14 cellular contexts compared by ENCODE assay signal in genomic region chr12:80807640-80808288, GRCh38.
DNase-seq lines count a peak whose midpoint lies in the region; ATAC-seq and TF ChIP-seq lines count a peak whose summit lies in the region.
"Had no signal": no experiment of that assay in that cellular context is flagged by ENCODE, and none has a peak within 500 bp of the region (broad histone marks: within the 10 kb centered on the region; RNA-seq: fewer than 3 reads in every experiment).

No MANE protein-coding gene starts in this region.

- ATAC-seq in GM18870 (IDR thresholded peaks at IDR 0.05; ENCODE audit: unreplicated experiment) (peak; percentile 87), GM21619 (IDR thresholded peaks at IDR 0.05; ENCODE audit: unreplicated experiment) (peak; percentile 89), HG03135 (IDR thresholded peaks at IDR 0.05; ENCODE audit: unreplicated experiment) (peak; percentile 86)
- ATAC-seq: naive thymus-derived CD4-positive, alpha-beta T cell; stimulated activated naive CD8-positive, alpha-beta T cell treated with anti-CD3 and anti-CD28 coated beads, Interleukin-15, amount 100 ng/mL, for 72 hours; T-helper 17 cell had no signal

- no peaks in the 10 kb centered on the region for H3K27me3 Mint-ChIP-seq in nephron progenitor cell (ENCODE audit: low read depth, poor library complexity)
- H3K27me3 Mint-ChIP-seq in activated T-helper 2 cell treated with anti-CD3 and anti-CD28 coated beads, Interferon-gamma antibody, Interleukin-2, Interleukin-4, amounts not matched to agents 10 μg/mL and 5 μg/mL and 100 μg/mL, durations not matched to agents 14 hours and 24 hours and 36 hours (ENCODE audit: low read depth), result no peaks in the 10 kb centered on the region
- H3K27me3 Mint-ChIP-seq: naive thymus-derived CD4-positive, alpha-beta T cell; stimulated activated naive CD8-positive, alpha-beta T cell treated with anti-CD3 and anti-CD28 coated beads, Interleukin-15, amount 100 ng/mL, for 72 hours; T-helper 17 cell had no signal

- no peak overlapping the region for H3K9ac ChIP-seq in OCI-LY3 (ENCODE audit: low read length)

- 0 out of 2 replicates have a peak overlapping the region, but pooled peaks have one; percentile 31 for H2AFZ ChIP-seq in OCI-LY3 (ENCODE audit: low read depth, low read length)

- no peak overlapping the region for H3K27ac Mint-ChIP-seq in nephron progenitor cell
- no peak overlapping the region for H3K27ac Mint-ChIP-seq in activated T-helper 2 cell treated with anti-CD3 and anti-CD28 coated beads, Interferon-gamma antibody, Interleukin-2, Interleukin-4, amounts not matched to agents 10 μg/mL and 5 μg/mL and 100 μg/mL, durations not matched to agents 14 hours and 24 hours and 36 hours
- H3K27ac Mint-ChIP-seq: naive thymus-derived CD4-positive, alpha-beta T cell; stimulated activated naive CD8-positive, alpha-beta T cell treated with anti-CD3 and anti-CD28 coated beads, Interleukin-15, amount 100 ng/mL, for 72 hours; T-helper 17 cell had no signal

- no peaks in the 10 kb centered on the region for H3K27me3 ChIP-seq in OCI-LY3 (ENCODE audit: low read depth, low read length)

- peaks cover 7% of the 10 kb centered on the region for H3K4me1 ChIP-seq in OCI-LY3 (ENCODE audit: low read length)
- H3K4me1 ChIP-seq: Caco-2 had no signal

- H4K20me1 ChIP-seq in OCI-LY3 (ENCODE audit: insufficient read depth, low read length), result no peaks in the 10 kb centered on the region

- H3K4me3 Mint-ChIP-seq in nephron progenitor cell, result no peak overlapping the region
- H3K4me3 Mint-ChIP-seq in activated T-helper 2 cell treated with anti-CD3 and anti-CD28 coated beads, Interferon-gamma antibody, Interleukin-2, Interleukin-4, amounts not matched to agents 10 μg/mL and 5 μg/mL and 100 μg/mL, durations not matched to agents 14 hours and 24 hours and 36 hours (ENCODE audit: low read depth), result no peak overlapping the region
- H3K4me3 Mint-ChIP-seq: naive thymus-derived CD4-positive, alpha-beta T cell; stimulated activated naive CD8-positive, alpha-beta T cell treated with anti-CD3 and anti-CD28 coated beads, Interleukin-15, amount 100 ng/mL, for 72 hours; T-helper 17 cell had no signal

- DNase-seq in nephron progenitor cell (no peak), NCI-H146 (lab: John Stamatoyannopoulos, UW) (no peak)
- no peak for DNase-seq in stimulated activated CD4-positive, alpha-beta T cell treated with anti-CD3 and anti-CD28 coated beads, Interleukin-2, amount 100 ng/mL, for 24 hours
- DNase-seq in activated T-helper 2 cell treated with anti-CD3 and anti-CD28 coated beads, Interferon-gamma antibody, Interleukin-2, Interleukin-4, amounts not matched to agents 10 μg/mL and 5 μg/mL and 100 μg/mL, durations not matched to agents 14 hours and 24 hours and 36 hours (ENCODE audit: low spot score), result no peak
- DNase-seq: Caco-2; Kasumi-1; naive thymus-derived CD4-positive, alpha-beta T cell; NCI-H748 treated with DMSO at 0.1 percent for 48 hours; stimulated activated naive CD8-positive, alpha-beta T cell treated with anti-CD3 and anti-CD28 coated beads, Interleukin-15, amount 100 ng/mL, for 72 hours; T-helper 17 cell had no signal

- no peak for TF ChIP-seq CTCF in OCI-LY3 (IDR thresholded peaks at IDR 0.05; ENCODE audit: low read depth, low read length)
- no peak for TF ChIP-seq CTCF in nephron progenitor cell (IDR thresholded peaks at IDR 0.05)

- H3K4me2 ChIP-seq in OCI-LY3 (ENCODE audit: low read length), result no peak overlapping the region

- no peak overlapping the region for H3K27ac ChIP-seq in OCI-LY3 (ENCODE audit: low read length)

- no peak overlapping the region for H3K4me3 ChIP-seq in OCI-LY3 (ENCODE audit: low read length)

- H3K79me2 ChIP-seq in OCI-LY3 (ENCODE audit: low read length), result no peaks in the 10 kb centered on the region

- no peaks in the 10 kb centered on the region for H3K9me3 Mint-ChIP-seq in nephron progenitor cell
- no peaks in the 10 kb centered on the region for H3K9me3 Mint-ChIP-seq in activated T-helper 2 cell treated with anti-CD3 and anti-CD28 coated beads, Interferon-gamma antibody, Interleukin-2, Interleukin-4, amounts not matched to agents 10 μg/mL and 5 μg/mL and 100 μg/mL, durations not matched to agents 14 hours and 24 hours and 36 hours

- H3K9me3 ChIP-seq in OCI-LY3 (ENCODE audit: insufficient read depth, low read length), result no peaks in the 10 kb centered on the region
- H3K9me3 ChIP-seq: Caco-2 had no signal

- peaks cover 14% of the 10 kb centered on the region for H3K36me3 Mint-ChIP-seq in nephron progenitor cell (ENCODE audit: low read depth)
- no peaks in the 10 kb centered on the region for H3K36me3 Mint-ChIP-seq in activated T-helper 2 cell treated with anti-CD3 and anti-CD28 coated beads, Interferon-gamma antibody, Interleukin-2, Interleukin-4, amounts not matched to agents 10 μg/mL and 5 μg/mL and 100 μg/mL, durations not matched to agents 14 hours and 24 hours and 36 hours (ENCODE audit: low read depth)

- H3K36me3 ChIP-seq in OCI-LY3 (replicated peaks; ENCODE audit: low read depth, low read length), result no peaks in the 10 kb centered on the region

- intact Hi-C loops in activated T-helper 2 cell treated with anti-CD3 and anti-CD28 coated beads, Interferon-gamma antibody, Interleukin-2, Interleukin-4, amounts not matched to agents 10 μg/mL and 5 μg/mL and 100 μg/mL, durations not matched to agents 14 hours and 24 hours and 36 hours (cut with micrococcal nuclease), result no loop called here

- H3K4me1 Mint-ChIP-seq in nephron progenitor cell, result no peaks in the 10 kb centered on the region
- peaks cover 5% of the 10 kb centered on the region for H3K4me1 Mint-ChIP-seq in activated T-helper 2 cell treated with anti-CD3 and anti-CD28 coated beads, Interferon-gamma antibody, Interleukin-2, Interleukin-4, amounts not matched to agents 10 μg/mL and 5 μg/mL and 100 μg/mL, durations not matched to agents 14 hours and 24 hours and 36 hours (ENCODE audit: low read depth)
- H3K4me1 Mint-ChIP-seq: naive thymus-derived CD4-positive, alpha-beta T cell; stimulated activated naive CD8-positive, alpha-beta T cell treated with anti-CD3 and anti-CD28 coated beads, Interleukin-15, amount 100 ng/mL, for 72 hours; T-helper 17 cell had no signal
